In genomic region chr2:38723173-38723572, GRCh38 we compare ENCODE assay signal across 9 cellular contexts. TPM values are rescaled to one million over a fixed set of nuclear protein-coding genes. Genes with fewer than 3 reads are reported as not detected.
A peak's percentile ranks its signal among the peaks of the same experiment; 100 is the strongest.
DNase-seq lines count a peak whose midpoint lies in the region; ATAC-seq and TF ChIP-seq lines count a peak whose summit lies in the region.
"Had no signal": no experiment of that assay in that cellular context is flagged by ENCODE, and none has a peak within 500 bp of the region (broad histone marks: within the 10 kb centered on the region; RNA-seq: fewer than 3 reads in every experiment).

No MANE protein-coding gene starts in this region.

- peak overlapping the region; percentile 76 to 96 (median 92) for H3K27ac Mint-ChIP-seq in CD4-positive, CD25-positive, alpha-beta regulatory T cell
- H3K27ac Mint-ChIP-seq in activated naive CD4-positive, alpha-beta T cell treated with anti-CD3 and anti-CD28 coated beads for 36 hours = peak overlapping the region; percentile 92
- H3K27ac Mint-ChIP-seq in HFFc6 = no peak overlapping the region

- no peak for ATAC-seq in CD4-positive, CD25-positive, alpha-beta regulatory T cell (ENCODE audit: low read depth in 2 of 2)
- peak; percentile 50 for ATAC-seq in GM18868 (IDR thresholded peaks at IDR 0.05; ENCODE audit: unreplicated experiment)
- peak; percentile 41 for ATAC-seq in HG02884 (IDR thresholded peaks at IDR 0.05; ENCODE audit: unreplicated experiment)

- H3K36me3 Mint-ChIP-seq in CD4-positive, CD25-positive, alpha-beta regulatory T cell = peaks cover 21% of the 10 kb centered on the region
- H3K36me3 Mint-ChIP-seq in activated naive CD4-positive, alpha-beta T cell treated with anti-CD3 and anti-CD28 coated beads for 36 hours (ENCODE audit: low read depth) = peaks cover 20% of the 10 kb centered on the region
- no peaks in the 10 kb centered on the region for H3K36me3 Mint-ChIP-seq in HFFc6 (ENCODE audit: low read depth)

- peaks cover 21% of the 10 kb centered on the region for H3K4me1 ChIP-seq in CD4-positive, CD25-positive, alpha-beta regulatory T cell (ENCODE audit: control insufficient read depth, insufficient read depth, low read length, poor library complexity, severe bottlenecking)

- intact Hi-C loops in activated naive CD4-positive, alpha-beta T cell treated with anti-CD3 and anti-CD28 coated beads for 36 hours (cut with micrococcal nuclease) = loop anchor here (1.0 to 5.0 kb wide), 5 partner anchors 32 to 406 kb away; no protein-coding TSS in a partner anchor

- no peaks in the 10 kb centered on the region for H3K9me3 ChIP-seq in CD4-positive, CD25-positive, alpha-beta regulatory T cell (ENCODE audit: control insufficient read depth in 2 of 2, low read length in 2 of 2)

- H3K27me3 ChIP-seq in CD4-positive, CD25-positive, alpha-beta regulatory T cell (ENCODE audit: control insufficient read depth, insufficient read depth, low read length) = no peaks in the 10 kb centered on the region

- H3K4me1 Mint-ChIP-seq in CD4-positive, CD25-positive, alpha-beta regulatory T cell = peaks cover 26 to 55% (median 43%) of the 10 kb centered on the region in 4 donors
- peaks cover 61% of the 10 kb centered on the region for H3K4me1 Mint-ChIP-seq in activated naive CD4-positive, alpha-beta T cell treated with anti-CD3 and anti-CD28 coated beads for 36 hours (ENCODE audit: low read depth)
- peaks cover 30% of the 10 kb centered on the region for H3K4me1 Mint-ChIP-seq in HFFc6 (ENCODE audit: low read depth)

- CTCF ChIA-PET in activated naive CD4-positive, alpha-beta T cell treated with anti-CD3 and anti-CD28 coated beads for 36 hours (lab: Charles Lee) = interaction anchor here (0.5 to 10.8 kb wide), 18 partner anchors 11 to 188 kb away, joined by 3 to 178 read pairs (median 4); partner anchors contain the start of gene HNRNPLL

- H3K27me3 Mint-ChIP-seq in CD4-positive, CD25-positive, alpha-beta regulatory T cell = no peaks in the 10 kb centered on the region
- H3K27me3 Mint-ChIP-seq in activated naive CD4-positive, alpha-beta T cell treated with anti-CD3 and anti-CD28 coated beads for 36 hours (ENCODE audit: low read depth) = no peaks in the 10 kb centered on the region
- peaks cover 4% of the 10 kb centered on the region; the same call in 1 of the 2 replicates for H3K27me3 Mint-ChIP-seq in HFFc6 (ENCODE audit: insufficient read depth)

- H3K27ac ChIP-seq in CD4-positive, CD25-positive, alpha-beta regulatory T cell (ENCODE audit: insufficient read depth, low read length, poor library complexity, severe bottlenecking) = peak overlapping the region; percentile 75

- no peak for DNase-seq in CD4-positive, CD25-positive, alpha-beta regulatory T cell
- peak; percentile 63 for DNase-seq in activated naive CD4-positive, alpha-beta T cell treated with anti-CD3 and anti-CD28 coated beads for 36 hours
- DNase-seq in NCI-H128 (lab: John Stamatoyannopoulos, UW; ENCODE audit: unreplicated experiment) (no peak), HFFc6 (no peak), epidermal melanocyte (ENCODE audit: insufficient read length, low spot score) (no peak), COLO668 (lab: John Stamatoyannopoulos, UW; ENCODE audit: unreplicated experiment) (no peak)
- DNase-seq: NCI-H1092 treated with DMSO at 0.1 percent for 48 hours had no signal

- H3K4me3 ChIP-seq in CD4-positive, CD25-positive, alpha-beta regulatory T cell (ENCODE audit: low read depth, low read length) = peak overlapping the region; percentile 68

- TF ChIP-seq CTCF in HFFc6 (IDR thresholded peaks at IDR 0.05) = no peak

- H3K36me3 ChIP-seq in CD4-positive, CD25-positive, alpha-beta regulatory T cell (ENCODE audit: control insufficient read depth, insufficient read depth, low read length) = peaks cover 4% of the 10 kb centered on the region

- H3K4me3 Mint-ChIP-seq in CD4-positive, CD25-positive, alpha-beta regulatory T cell = peak overlapping the region; percentile 42 to 74 (median 70)
- peak overlapping the region; percentile 56 for H3K4me3 Mint-ChIP-seq in activated naive CD4-positive, alpha-beta T cell treated with anti-CD3 and anti-CD28 coated beads for 36 hours
- no peak overlapping the region for H3K4me3 Mint-ChIP-seq in HFFc6

- peaks cover 0 to 5% (median 0%) of the 10 kb centered on the region in 7 donors for H3K9me3 Mint-ChIP-seq in CD4-positive, CD25-positive, alpha-beta regulatory T cell
- H3K9me3 Mint-ChIP-seq in activated naive CD4-positive, alpha-beta T cell treated with anti-CD3 and anti-CD28 coated beads for 36 hours = peaks cover 8% of the 10 kb centered on the region
- H3K9me3 Mint-ChIP-seq in HFFc6 = no peaks in the 10 kb centered on the region

RNA-seq across cellular contexts. Expression of gene SRSF7, which starts 28.0 kb away (rescaled TPM):
- total RNA-seq in CD4-positive, CD25-positive, alpha-beta regulatory T cell = 584 TPM
- polyA plus RNA-seq in CD4-positive, CD25-positive, alpha-beta regulatory T cell = 100 to 1,000 TPM; 186 to 278 (median 203) TPM
- total RNA-seq in activated naive CD4-positive, alpha-beta T cell treated with anti-CD3 and anti-CD28 coated beads for 36 hours = 100 to 1,000 TPM; 212 to 217 TPM
- 100 to 1,000 TPM; 120 to 153 (median 147) TPM for total RNA-seq in HFFc6 (2021; fragmentation: NEBNext Ultra II Directional; extraction: Animal tissue kit (Norgen Biotek cat#: 25700))

RNA-seq across cellular contexts. Expression of gene GEMIN6, which starts 54.8 kb away (rescaled TPM):
- 5.1 TPM for total RNA-seq in CD4-positive, CD25-positive, alpha-beta regulatory T cell
- 10 to 100 TPM; 13.4 to 20.6 (median 15.3) TPM for polyA plus RNA-seq in CD4-positive, CD25-positive, alpha-beta regulatory T cell
- total RNA-seq in activated naive CD4-positive, alpha-beta T cell treated with anti-CD3 and anti-CD28 coated beads for 36 hours = 10 to 100 TPM; 23.7 to 24.5 TPM
- total RNA-seq in HFFc6 (2021; fragmentation: NEBNext Ultra II Directional; extraction: Animal tissue kit (Norgen Biotek cat#: 25700)) = 10 to 100 TPM; 17.0 to 23.2 (median 20.1) TPM

RNA-seq across cellular contexts. Expression of gene GALM, which starts 57.3 kb away (rescaled TPM):
- total RNA-seq in CD4-positive, CD25-positive, alpha-beta regulatory T cell = 46.8 TPM
- polyA plus RNA-seq in CD4-positive, CD25-positive, alpha-beta regulatory T cell = 10 to 100 TPM; 47.5 to 75.2 (median 51.4) TPM
- 10 to 100 TPM; 31.3 to 31.9 TPM for total RNA-seq in activated naive CD4-positive, alpha-beta T cell treated with anti-CD3 and anti-CD28 coated beads for 36 hours
- 10 to 100 TPM in 1 of 6 experiments, 1 to 10 TPM in 5; 6.5 to 10.1 (median 9.1) TPM for total RNA-seq in HFFc6 (2021; fragmentation: NEBNext Ultra II Directional; extraction: Animal tissue kit (Norgen Biotek cat#: 25700))

Comparison
In these comparisons a context has a peak if more than half of its experiments do, and no peak if none do; other contexts are left out.
1. ATAC-seq: peak in GM18868 (single experiment) and HG02884 (single experiment); none in CD4-positive, CD25-positive, alpha-beta regulatory T cell (0 of 2).